Comparison of ENCODE assay signal across 1 cellular context in the genomic region with DNA sequence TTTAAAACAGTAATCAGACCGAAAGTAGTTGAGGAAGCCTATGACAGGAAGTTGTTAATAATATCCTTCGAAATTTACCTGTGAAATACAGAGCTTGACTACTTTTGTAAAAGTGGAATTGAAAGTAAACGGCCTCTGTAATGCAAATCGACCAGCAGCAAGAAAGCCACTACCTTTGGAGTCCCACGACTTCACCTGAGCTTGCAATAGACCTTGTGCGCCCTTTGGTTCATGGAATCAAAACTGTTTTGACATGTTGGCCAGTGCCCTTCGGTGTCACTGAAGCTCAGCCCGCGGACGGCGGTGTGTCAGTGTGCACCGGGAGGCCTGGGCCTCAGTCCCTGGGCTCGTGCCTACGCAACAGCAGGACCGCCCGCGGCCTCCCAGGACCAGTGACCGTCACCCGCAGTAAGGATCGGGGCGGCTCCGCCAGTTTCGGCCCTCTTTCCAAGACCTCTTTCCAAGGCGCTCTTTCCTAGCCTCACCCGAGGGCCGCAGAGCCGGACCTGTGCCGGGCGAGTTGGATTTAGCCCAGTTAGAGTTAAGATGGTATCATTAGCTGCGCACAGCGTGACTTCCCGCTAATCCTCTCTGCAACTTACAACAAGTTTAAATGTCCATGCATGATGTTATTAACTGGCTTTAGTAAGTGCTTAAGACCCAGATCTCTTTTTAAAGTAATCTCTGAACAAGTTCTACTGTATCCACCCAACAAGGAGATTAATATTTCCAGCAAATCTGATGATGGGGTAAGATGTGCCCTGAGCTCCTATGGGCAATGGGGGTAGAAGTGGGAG.
TF ChIP-seq lines count a peak whose summit lies in the region.

No MANE protein-coding gene starts in this region.

TF ChIP-seq in SK-N-SH treated with all-trans-retinoic acid at 6 μM for 48 hours, 23 proteins besides CTCF, POLR2A, EP300 and RAD21 (continued from another document):
- TF ChIP-seq, protein P1, sequence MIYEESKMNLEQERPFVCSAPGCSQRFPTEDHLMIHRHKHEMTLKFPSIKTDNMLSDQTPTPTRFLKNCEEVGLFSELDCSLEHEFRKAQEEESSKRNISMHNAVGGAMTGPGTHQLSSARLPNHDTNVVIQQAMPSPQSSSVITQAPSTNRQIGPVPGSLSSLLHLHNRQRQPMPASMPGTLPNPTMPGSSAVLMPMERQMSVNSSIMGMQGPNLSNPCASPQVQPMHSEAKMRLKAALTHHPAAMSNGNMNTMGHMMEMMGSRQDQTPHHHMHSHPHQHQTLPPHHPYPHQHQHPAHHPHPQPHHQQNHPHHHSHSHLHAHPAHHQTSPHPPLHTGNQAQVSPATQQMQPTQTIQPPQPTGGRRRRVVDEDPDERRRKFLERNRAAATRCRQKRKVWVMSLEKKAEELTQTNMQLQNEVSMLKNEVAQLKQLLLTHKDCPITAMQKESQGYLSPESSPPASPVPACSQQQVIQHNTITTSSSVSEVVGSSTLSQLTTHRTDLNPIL (CRISPR knock-in tag; IDR thresholded peaks at IDR 0.05; ENCODE audit: low read depth): no peak
- TF ChIP-seq RARB (CRISPR knock-in tag; IDR thresholded peaks at IDR 0.05) (no peak), ZNF565 (CRISPR knock-in tag; conservative IDR thresholded peaks at IDR 0.05; ENCODE audit: low read depth) (no peak)
